19 cellular contexts compared by ENCODE assay signal in the genomic region with DNA sequence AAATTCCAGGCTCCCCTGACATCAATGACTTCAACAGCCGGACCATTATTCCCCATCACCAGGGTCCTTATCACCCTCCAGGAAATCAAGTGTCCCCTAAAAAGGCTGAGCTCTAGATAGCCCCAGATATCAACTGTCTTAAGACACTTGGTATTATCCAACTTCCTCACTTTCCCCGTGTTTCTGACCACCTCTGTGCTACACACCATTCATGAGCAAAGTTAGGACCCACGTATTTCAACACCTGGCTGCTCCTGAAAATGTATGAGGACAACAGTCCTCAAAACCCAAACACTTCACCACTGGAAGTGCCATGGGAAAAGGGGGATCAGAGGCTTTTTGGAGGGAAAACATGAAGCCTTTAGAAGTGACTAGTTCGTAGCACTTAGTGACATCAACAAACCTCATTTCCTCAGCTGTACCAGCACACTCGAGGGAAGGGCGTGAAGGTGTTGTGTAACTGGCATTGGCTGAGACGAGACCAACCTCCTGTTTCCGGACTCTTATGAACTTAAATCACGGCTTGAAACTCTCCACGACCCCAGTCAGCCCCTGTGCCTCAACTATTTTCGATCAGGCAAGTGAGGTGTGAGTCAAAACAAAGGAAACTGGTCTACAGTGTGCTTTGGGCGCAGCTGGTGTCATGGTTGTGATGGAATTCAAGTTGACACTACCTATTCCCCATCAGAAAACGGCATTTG. TPM values are rescaled to one million over a fixed set of nuclear protein-coding genes. Genes with fewer than 3 reads are reported as not detected.
DNase-seq lines count a peak whose midpoint lies in the region; ATAC-seq and TF ChIP-seq lines count a peak whose summit lies in the region.
"Had no signal": no experiment of that assay in that cellular context is flagged by ENCODE, and none has a peak within 500 bp of the region (broad histone marks: within the 10 kb centered on the region; RNA-seq: fewer than 3 reads in every experiment).

No MANE protein-coding gene starts in this region.

- intact Hi-C loops in CD14-positive monocyte (cut with micrococcal nuclease), result no loop called here

- DNase-seq in SIG-M5 treated with dmso at 0.1 percent for 504 hours (lab: John Stamatoyannopoulos, UW; ENCODE audit: unreplicated experiment), result peak; percentile 23
- DNase-seq in SIG-M5 (lab: John Stamatoyannopoulos, UW), result no peak
- peak; percentile 23 for DNase-seq in fibroblast of mammary gland (ENCODE audit: low read depth)
- no peak for DNase-seq in CD14-positive monocyte (ENCODE audit: low spot score)
- DNase-seq in ecto neural progenitor cell (ENCODE audit: low spot score), result no peak
- DNase-seq: activated CD4-positive, alpha-beta T cell treated with anti-CD3 and anti-CD28 coated beads, Interleukin-2, amount 50 U/mL, for 1 hour; activated T-cell treated with anti-CD3 and anti-CD28 coated beads, Interleukin-2, amount 50 U/mL, for 72 hours; caudate nucleus; hippocampal formation; NCI-H2029 treated with DMSO at 0.1 percent for 48 hours; NCI-H510A; stimulated activated naive CD4-positive, alpha-beta T cell treated with Interleukin-2 at 50 U/mL for 16 hours; upper lobe of right lung had no signal

- H3K27ac ChIP-seq in HEK293 (ENCODE audit: extremely low read depth, low read depth, low read length) (no peak overlapping the region), VCaP (peak overlapping the region; percentile 30; the same call in 1 of the 2 replicates)
- H3K27ac ChIP-seq: SJCRH30, upper lobe of right lung had no signal

- H3K4me3 ChIP-seq in HEK293 (ENCODE audit: low read depth, low read length) (no peak overlapping the region), fibroblast of mammary gland (ENCODE audit: control insufficient read depth, low read depth, low read length) (no peak overlapping the region)
- H3K4me3 ChIP-seq: SJCRH30, upper lobe of right lung had no signal

- H3K27me3 Mint-ChIP-seq in CD14-positive monocyte (ENCODE audit: low read depth in 3 of 3), result peaks cover 23 to 37% (median 25%) of the 10 kb centered on the region in 3 donors

- peaks cover 12 to 49% of the 10 kb centered on the region in 2 experiments; a peak in 2 of 3 replicates for H3K36me3 ChIP-seq in HEK293 (ENCODE audit: control insufficient read depth in 2 of 2, insufficient read depth in 1 of 2, low read length in 2 of 2)

- ATAC-seq in GM18505 (IDR thresholded peaks at IDR 0.05; ENCODE audit: unreplicated experiment), result no peak
- ATAC-seq: upper lobe of right lung had no signal

- no peak for TF ChIP-seq CTCF in HEK293 (tag by site-specific recombination; IDR thresholded peaks at IDR 0.05)
- TF ChIP-seq CTCF in VCaP (conservative IDR thresholded peaks at IDR 0.05), result no peak
- TF ChIP-seq CTCF in fibroblast of mammary gland (conservative IDR thresholded peaks at IDR 0.05; ENCODE audit: control insufficient read depth, insufficient read depth, low read depth, low read length), result no peak
- TF ChIP-seq CTCF in CD14-positive monocyte (IDR thresholded peaks at IDR 0.05), result no peak

- POLR2A ChIA-PET in HEK293 (lab: Yijun Ruan, JAX), result no interaction called here

- no peak for TF ChIP-seq POLR2A in GM18505 (IDR thresholded peaks at IDR 0.05; ENCODE audit: borderline replicate concordance, extremely low read depth, insufficient read depth, insufficient read length)

- H3K4me1 ChIP-seq in HEK293 (ENCODE audit: control insufficient read depth, insufficient read depth, low read length), result no peaks in the 10 kb centered on the region
- H3K4me1 ChIP-seq: SJCRH30 had no signal

- H3K27ac Mint-ChIP-seq in CD14-positive monocyte, result peak overlapping the region in 1 of 7 donors; percentile 32
- H3K27ac Mint-ChIP-seq: activated T-cell treated with anti-CD3 and anti-CD28 coated beads, Interleukin-2, amount 50 U/mL, for 72 hours had no signal

- peaks cover 21% of the 10 kb centered on the region for H3K4me1 Mint-ChIP-seq in CD14-positive monocyte

- no peak overlapping the region for H3K4me3 Mint-ChIP-seq in CD14-positive monocyte
- H3K4me3 Mint-ChIP-seq: activated T-cell treated with anti-CD3 and anti-CD28 coated beads, Interleukin-2, amount 50 U/mL, for 72 hours had no signal

- CTCF ChIA-PET in HEK293 (lab: Yijun Ruan, JAX), result interaction anchor here (0.7 to 3.0 kb wide), 5 partner anchors 14 to 131 kb away, joined by 4 to 12 read pairs (median 7); partner anchors contain the start of gene RPL22

- peaks cover 0 to 12% (median 5%) of the 10 kb centered on the region in 7 donors for H3K9me3 Mint-ChIP-seq in CD14-positive monocyte
- H3K9me3 Mint-ChIP-seq: activated T-cell treated with anti-CD3 and anti-CD28 coated beads, Interleukin-2, amount 50 U/mL, for 72 hours; neural crest cell had no signal

- H3K36me3 Mint-ChIP-seq in CD14-positive monocyte, result peaks cover 37 to 42% of the 10 kb centered on the region in 2 donors

- no peaks in the 10 kb centered on the region for H3K9me3 ChIP-seq in HEK293 (ENCODE audit: control insufficient read depth, insufficient read depth, low read depth, low read length)
- H3K9me3 ChIP-seq: SJCRH30, upper lobe of right lung had no signal

TF ChIP-seq in HEK293, 187 proteins besides CTCF, POLR2A, EP300 and RAD21:
- TF ChIP-seq, protein P1, sequence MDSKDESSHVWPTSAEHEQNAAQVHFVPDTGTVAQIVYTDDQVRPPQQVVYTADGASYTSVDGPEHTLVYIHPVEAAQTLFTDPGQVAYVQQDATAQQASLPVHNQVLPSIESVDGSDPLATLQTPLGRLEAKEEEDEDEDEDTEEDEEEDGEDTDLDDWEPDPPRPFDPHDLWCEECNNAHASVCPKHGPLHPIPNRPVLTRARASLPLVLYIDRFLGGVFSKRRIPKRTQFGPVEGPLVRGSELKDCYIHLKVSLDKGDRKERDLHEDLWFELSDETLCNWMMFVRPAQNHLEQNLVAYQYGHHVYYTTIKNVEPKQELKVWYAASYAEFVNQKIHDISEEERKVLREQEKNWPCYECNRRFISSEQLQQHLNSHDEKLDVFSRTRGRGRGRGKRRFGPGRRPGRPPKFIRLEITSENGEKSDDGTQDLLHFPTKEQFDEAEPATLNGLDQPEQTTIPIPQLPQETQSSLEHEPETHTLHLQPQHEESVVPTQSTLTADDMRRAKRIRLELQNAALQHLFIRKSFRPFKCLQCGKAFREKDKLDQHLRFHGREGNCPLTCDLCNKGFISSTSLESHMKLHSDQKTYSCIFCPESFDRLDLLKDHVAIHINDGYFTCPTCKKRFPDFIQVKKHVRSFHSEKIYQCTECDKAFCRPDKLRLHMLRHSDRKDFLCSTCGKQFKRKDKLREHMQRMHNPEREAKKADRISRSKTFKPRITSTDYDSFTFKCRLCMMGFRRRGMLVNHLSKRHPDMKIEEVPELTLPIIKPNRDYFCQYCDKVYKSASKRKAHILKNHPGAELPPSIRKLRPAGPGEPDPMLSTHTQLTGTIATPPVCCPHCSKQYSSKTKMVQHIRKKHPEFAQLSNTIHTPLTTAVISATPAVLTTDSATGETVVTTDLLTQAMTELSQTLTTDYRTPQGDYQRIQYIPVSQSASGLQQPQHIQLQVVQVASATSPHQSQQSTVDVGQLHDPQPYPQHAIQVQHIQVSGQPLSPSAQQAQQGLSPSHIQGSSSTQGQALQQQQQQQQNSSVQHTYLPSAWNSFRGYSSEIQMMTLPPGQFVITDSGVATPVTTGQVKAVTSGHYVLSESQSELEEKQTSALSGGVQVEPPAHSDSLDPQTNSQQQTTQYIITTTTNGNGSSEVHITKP (tag by site-specific recombination; IDR thresholded peaks at IDR 0.05), result 0 out of 2 replicates have a peak, but pooled peaks have one; percentile 34
- TF ChIP-seq INSM2 (tag by site-specific recombination; IDR thresholded peaks at IDR 0.05) (no peak), ZNF600 (tag by site-specific recombination; IDR thresholded peaks at IDR 0.05) (peak; percentile 72), ZIC2 (tag by site-specific recombination; IDR thresholded peaks at IDR 0.05) (no peak)
TF ChIP-seq in HEK293: peak in this region for 2.

RNA-seq across cellular contexts. Expression of gene CHD5, which starts 4.1 kb away (rescaled TPM):
- polyA plus RNA-seq in CD14-positive monocyte, result not detected

RNA-seq across cellular contexts. Expression of gene RPL22, which starts 15.2 kb away (rescaled TPM):
- 10 to 100 TPM; 65.6 to 97.2 TPM for polyA plus RNA-seq in CD14-positive monocyte

RNA-seq across cellular contexts. Expression of gene RNF207, which starts 21.7 kb away (rescaled TPM):
- under 1 TPM in 1 of 2 donors, not detected in 1; 0.10 TPM for polyA plus RNA-seq in CD14-positive monocyte

RNA-seq across cellular contexts. Expression of gene ICMT, which starts 51.5 kb away (rescaled TPM):
- polyA plus RNA-seq in CD14-positive monocyte, result 10 to 100 TPM; 17.0 to 17.3 TPM

RNA-seq across cellular contexts. Expression of gene HES3, which starts 59.7 kb away (rescaled TPM):
- not detected for polyA plus RNA-seq in CD14-positive monocyte
- polyA plus RNA-seq: adipose tissue had no signal

Comparison
In these comparisons a context has a peak if more than half of its experiments do, and no peak if none do; other contexts are left out.
1. DNase-seq: peak in SIG-M5 treated with dmso at 0.1 percent for 504 hours (single experiment) and fibroblast of mammary gland (single experiment); none in SIG-M5 (single experiment), CD14-positive monocyte (single experiment) and ecto neural progenitor cell (single experiment).